Comparison of ENCODE assay signal across 1 cellular context in the genomic region with DNA sequence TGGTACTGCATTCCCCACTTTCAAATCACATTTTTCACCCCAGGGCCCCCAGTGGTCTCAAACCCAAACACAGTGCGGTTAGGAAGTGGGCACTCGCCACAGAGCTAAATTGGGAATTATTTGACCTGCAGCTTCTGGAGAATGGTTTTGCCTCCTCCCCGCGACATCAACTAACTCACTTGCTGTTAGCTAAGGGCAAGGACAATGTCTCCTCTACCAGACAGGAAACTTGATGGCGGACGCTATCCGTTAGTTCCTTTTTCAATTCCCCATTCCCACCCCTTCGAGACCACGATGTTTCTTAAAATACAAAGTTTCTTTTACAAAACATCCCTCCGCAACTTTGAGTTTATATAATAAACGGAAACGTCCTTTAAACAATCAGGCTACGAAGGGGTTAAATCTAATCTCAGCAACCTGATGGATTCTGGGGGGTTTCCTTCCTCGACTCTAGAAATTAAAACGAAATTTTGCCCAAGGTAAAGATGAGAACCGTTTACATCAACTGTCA.
TF ChIP-seq lines count a peak whose summit lies in the region.

No MANE protein-coding gene starts in this region.

TF ChIP-seq in HCT116, 20 proteins besides CTCF, POLR2A, EP300 and RAD21 (continued from another document):
- TF ChIP-seq, protein P1, sequence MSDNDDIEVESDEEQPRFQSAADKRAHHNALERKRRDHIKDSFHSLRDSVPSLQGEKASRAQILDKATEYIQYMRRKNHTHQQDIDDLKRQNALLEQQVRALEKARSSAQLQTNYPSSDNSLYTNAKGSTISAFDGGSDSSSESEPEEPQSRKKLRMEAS (IDR thresholded peaks at IDR 0.05) = no peak
- TF ChIP-seq REST (IDR thresholded peaks at IDR 0.05; ENCODE audit: low read depth) (no peak), TCF7L2 (IDR thresholded peaks at IDR 0.05; ENCODE audit: borderline replicate concordance, extremely low read depth, insufficient read depth, insufficient read length) (no peak), SIN3A (IDR thresholded peaks at IDR 0.05; ENCODE audit: low read depth) (no peak), ATF3 (IDR thresholded peaks at IDR 0.05) (no peak), YY1 (IDR thresholded peaks at IDR 0.05; ENCODE audit: extremely low read depth, insufficient replicate concordance, low read depth, low read length) (no peak), ZFX (IDR thresholded peaks at IDR 0.05) (no peak), CBX3 (IDR thresholded peaks at IDR 0.05; ENCODE audit: low read depth) (no peak), ZNF274 (IDR thresholded peaks at IDR 0.05; ENCODE audit: low read depth, low read length) (no peak), SP1 (IDR thresholded peaks at IDR 0.05; ENCODE audit: low read depth) (no peak), FOSL1 (IDR thresholded peaks at IDR 0.05; ENCODE audit: low read depth) (no peak), EZH2 (IDR thresholded peaks at IDR 0.05) (no peak), POLR2AphosphoS5 (IDR thresholded peaks at IDR 0.05; ENCODE audit: low read depth, low read length) (no peak), CEBPB (IDR thresholded peaks at IDR 0.05; ENCODE audit: low read depth) (no peak), EZH2phosphoT487 (IDR thresholded peaks at IDR 0.05; ENCODE audit: borderline replicate concordance) (no peak), SRF (IDR thresholded peaks at IDR 0.05; ENCODE audit: low read depth) (no peak), JUND (IDR thresholded peaks at IDR 0.05) (no peak)
- TF ChIP-seq, protein P2, sequence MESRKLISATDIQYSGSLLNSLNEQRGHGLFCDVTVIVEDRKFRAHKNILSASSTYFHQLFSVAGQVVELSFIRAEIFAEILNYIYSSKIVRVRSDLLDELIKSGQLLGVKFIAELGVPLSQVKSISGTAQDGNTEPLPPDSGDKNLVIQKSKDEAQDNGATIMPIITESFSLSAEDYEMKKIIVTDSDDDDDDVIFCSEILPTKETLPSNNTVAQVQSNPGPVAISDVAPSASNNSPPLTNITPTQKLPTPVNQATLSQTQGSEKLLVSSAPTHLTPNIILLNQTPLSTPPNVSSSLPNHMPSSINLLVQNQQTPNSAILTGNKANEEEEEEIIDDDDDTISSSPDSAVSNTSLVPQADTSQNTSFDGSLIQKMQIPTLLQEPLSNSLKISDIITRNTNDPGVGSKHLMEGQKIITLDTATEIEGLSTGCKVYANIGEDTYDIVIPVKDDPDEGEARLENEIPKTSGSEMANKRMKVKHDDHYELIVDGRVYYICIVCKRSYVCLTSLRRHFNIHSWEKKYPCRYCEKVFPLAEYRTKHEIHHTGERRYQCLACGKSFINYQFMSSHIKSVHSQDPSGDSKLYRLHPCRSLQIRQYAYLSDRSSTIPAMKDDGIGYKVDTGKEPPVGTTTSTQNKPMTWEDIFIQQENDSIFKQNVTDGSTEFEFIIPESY (IDR thresholded peaks at IDR 0.05; ENCODE audit: extremely low read depth, insufficient replicate concordance, low read length) = no peak
TF ChIP-seq in HCT116: peak in this region for 0.
